ENCODE assay signal across 1 cellular context in genomic region chr22:22735695-22736611, GRCh38.
TF ChIP-seq lines count a peak whose summit lies in the region.

No MANE protein-coding gene starts in this region.

TF ChIP-seq in GM12878, 131 proteins besides CTCF, POLR2A, EP300 and RAD21 (continued from another document):
- TF ChIP-seq PKNOX1 (IDR thresholded peaks at IDR 0.05): no peak
- TF ChIP-seq SREBF1 (IDR thresholded peaks at IDR 0.05; ENCODE audit: low read length): no peak
- TF ChIP-seq ATF7 (IDR thresholded peaks at IDR 0.05; ENCODE audit: low read depth): no peak
- TF ChIP-seq CREB1 (IDR thresholded peaks at IDR 0.05; ENCODE audit: low read depth): no peak
